1 cellular context compared by ENCODE assay signal in genomic region chr14:91405241-91405721, GRCh38.
TF ChIP-seq lines count a peak whose summit lies in the region.

No MANE protein-coding gene starts in this region.

TF ChIP-seq in GM12878, 131 proteins besides CTCF, POLR2A, EP300 and RAD21:
- TF ChIP-seq RUNX3 (IDR thresholded peaks at IDR 0.05; ENCODE audit: low read length) (0 out of 2 replicates have a peak, but pooled peaks have one; percentile 9), PML (IDR thresholded peaks at IDR 0.05; ENCODE audit: low read length) (no peak), ESRRA (IDR thresholded peaks at IDR 0.05; ENCODE audit: low read length) (no peak), IKZF1 (conservative IDR thresholded peaks at IDR 0.05) (0 out of 2 replicates have a peak, but pooled peaks have one; percentile 14), EGR1 (IDR thresholded peaks at IDR 0.05; ENCODE audit: borderline replicate concordance in 1 of 2, low read depth in 2 of 2, low read length in 2 of 2) (peak in 1 of 2 experiments; percentile 60; a peak in 2 of 3 replicates), SUPT20H (IDR thresholded peaks at IDR 0.05; ENCODE audit: borderline replicate concordance, control insufficient read depth, low read depth, low read length) (no peak)
